In genomic region chr6:1749041-1749440, GRCh38 we compare ENCODE assay signal across 17 cellular contexts.
"Had no signal": no experiment of that assay in that cellular context is flagged by ENCODE, and none has a peak within 500 bp of the region (broad histone marks: within the 10 kb centered on the region; RNA-seq: fewer than 3 reads in every experiment).

No MANE protein-coding gene starts in this region.

- H3K4me2 ChIP-seq: SK-N-SH had no signal

- H3K9ac ChIP-seq: SK-N-SH had no signal

- DNase-seq: activated CD4-positive, alpha-beta memory T cell treated with anti-CD3 and anti-CD28 coated beads, Interleukin-2, amount 10 ng/mL, durations not matched to agents 7 days and 5 days; activated naive CD4-positive, alpha-beta T cell treated with Interleukin-2 at 50 U/mL for 16 hours; activated T-cell treated with anti-CD3 and anti-CD28 coated beads, Interleukin-2, amount 50 U/mL, for 1 hour; brain microvascular endothelial cell; cortex of kidney; effector CD8-positive, alpha-beta T cell; heart left ventricle; mesenchymal stem cell; naive thymus-derived CD8-positive, alpha-beta T cell; SK-N-SH; stimulated activated CD8-positive, alpha-beta memory T cell treated with anti-CD3 and anti-CD28 coated beads, Interleukin-4, amount 100 ng/mL, for 48 hours; stimulated activated naive CD4-positive, alpha-beta T cell; substantia nigra had no signal

- H3K36me3 ChIP-seq: brain microvascular endothelial cell, esophagus muscularis mucosa, gastroesophageal sphincter, heart left ventricle, neutrophil had no signal

- H3K27me3 ChIP-seq: brain microvascular endothelial cell, esophagus muscularis mucosa, gastroesophageal sphincter, heart left ventricle, neutrophil had no signal

- H3K27ac ChIP-seq: brain microvascular endothelial cell, esophagus muscularis mucosa, gastroesophageal sphincter, heart left ventricle, neutrophil had no signal

- H3K9me3 ChIP-seq: neutrophil, SK-N-SH had no signal

- H3K4me3 ChIP-seq: esophagus muscularis mucosa, gastroesophageal sphincter, heart left ventricle had no signal

- ATAC-seq: activated T-helper 17 cell treated with anti-CD3 and anti-CD28 coated beads, Interleukin-2, amount 50 U/mL, for 72 hours; gastroesophageal sphincter; heart left ventricle; naive thymus-derived CD8-positive, alpha-beta T cell had no signal

- H3K4me1 ChIP-seq: esophagus muscularis mucosa, gastroesophageal sphincter, heart left ventricle had no signal
